In the genomic region with DNA sequence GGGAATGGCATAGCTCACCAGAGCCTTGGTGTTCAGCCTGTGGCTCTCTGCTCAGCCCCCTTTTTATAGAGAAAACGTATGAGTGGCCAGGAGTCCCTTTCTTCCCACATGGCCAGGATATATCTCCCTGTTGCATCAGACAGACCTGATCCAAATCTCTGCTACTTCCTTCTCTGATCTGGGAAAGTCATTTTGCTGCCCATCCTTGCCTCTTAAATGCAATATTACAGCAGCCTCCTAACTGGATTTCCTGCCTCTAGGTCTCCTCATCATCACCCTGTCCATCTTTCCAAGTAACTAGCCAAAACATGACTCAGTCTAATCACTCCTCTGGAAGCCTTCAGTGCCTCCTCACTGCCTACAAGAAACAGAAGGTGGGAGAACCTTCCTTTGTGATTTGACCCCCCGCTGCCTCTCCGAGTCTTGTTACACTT, we compare ENCODE assay signal across 11 cellular contexts. TPM values are rescaled to one million over a fixed set of nuclear protein-coding genes. Genes with fewer than 3 reads are reported as not detected.
DNase-seq lines count a peak whose midpoint lies in the region; ATAC-seq and TF ChIP-seq lines count a peak whose summit lies in the region.
"Had no signal": no experiment of that assay in that cellular context is flagged by ENCODE, and none has a peak within 500 bp of the region (broad histone marks: within the 10 kb centered on the region; RNA-seq: fewer than 3 reads in every experiment).

No MANE protein-coding gene starts in this region.

- H3K27me3 ChIP-seq in heart right ventricle = no peaks in the 10 kb centered on the region
- no peaks in the 10 kb centered on the region for H3K27me3 ChIP-seq in vagina

- TF ChIP-seq POLR2A in vagina (IDR thresholded peaks at IDR 0.05) = no peak

- peaks cover 13 to 82% (median 60%) of the 10 kb centered on the region in 9 donors for H3K4me1 ChIP-seq in heart right ventricle
- H3K4me1 ChIP-seq in vagina = peaks cover 46% of the 10 kb centered on the region

- H3K4me3 ChIP-seq in heart right ventricle (no peak overlapping the region), vagina (no peak overlapping the region)

- WGBS in heart right ventricle, 2 donors = 65 to 68% methylated on average over 3 of the region's 3 CpGs

- TF ChIP-seq CTCF in heart right ventricle (IDR thresholded peaks at IDR 0.05) (no peak), vagina (IDR thresholded peaks at IDR 0.05) (no peak)

- peaks cover 0 to 5% (median 0%) of the 10 kb centered on the region in 11 donors for H3K9me3 ChIP-seq in heart right ventricle
- H3K9me3 ChIP-seq in vagina = no peaks in the 10 kb centered on the region

- ATAC-seq in heart right ventricle (peak in 4 of 8 donors; percentile 33 to 45 (median 38)), Right ventricle myocardium inferior (no peak), GM21723 (IDR thresholded peaks at IDR 0.05; ENCODE audit: unreplicated experiment) (no peak)

- H3K36me3 ChIP-seq in heart right ventricle (no peaks in the 10 kb centered on the region), vagina (no peaks in the 10 kb centered on the region)

- H3K27ac ChIP-seq in heart right ventricle (peak overlapping the region in 7 of 10 donors; percentile 4 to 84 (median 18)), caudate nucleus (ENCODE audit: low read depth, low read length) (peak overlapping the region; percentile 41), vagina (peak overlapping the region; percentile 73)

- intact Hi-C loops in heart right ventricle (cut with DNase I) (no loop called here), Right ventricle myocardium inferior (cut with DNase I) (no loop called here), vagina (cut with DNase I) (no loop called here)

- DNase-seq in heart right ventricle (no peak), Right ventricle myocardium inferior (ENCODE audit: missing footprints) (no peak), caudate nucleus (lab: John Stamatoyannopoulos, UW) (no peak), left kidney (ENCODE audit: low read depth, low spot score) (peak; percentile 50), vagina (ENCODE audit: extremely low spot score in 2 of 2) (no peak), SHP77 treated with DMSO at 0.1 percent for 48 hours (lab: John Stamatoyannopoulos, UW) (no peak), NCI-H2081 treated with DMSO at 0.1 percent for 48 hours (lab: John Stamatoyannopoulos, UW) (no peak)
- DNase-seq: activated T-cell treated with anti-CD3 and anti-CD28 coated beads, Interleukin-2, amount 50 U/mL, for 48 hours; NCI-H524 had no signal

RNA-seq across cellular contexts. Expression of a gene that starts 43.0 kb away (rescaled TPM):
- 10 to 100 TPM; 27.8 to 51.5 (median 42.0) TPM for total RNA-seq in heart right ventricle
- 10 to 100 TPM in 1 of 2 donors, 1 to 10 TPM in 1; 5.4 to 11.3 TPM for polyA plus RNA-seq in heart right ventricle
- 47.3 TPM for total RNA-seq in Right ventricle myocardium inferior
- total RNA-seq in vagina = 28.0 TPM
- polyA plus RNA-seq: IgD-negative memory B cell had no signal

Comparison
In these comparisons a context has a peak if more than half of its experiments do, and no peak if none do; other contexts are left out.
1. H3K27ac ChIP-seq: peak in every context shown above with its lines; median percentile 73 in vagina; 41 in caudate nucleus; 18 in heart right ventricle.